9 cellular contexts compared by ENCODE assay signal in the genomic region with DNA sequence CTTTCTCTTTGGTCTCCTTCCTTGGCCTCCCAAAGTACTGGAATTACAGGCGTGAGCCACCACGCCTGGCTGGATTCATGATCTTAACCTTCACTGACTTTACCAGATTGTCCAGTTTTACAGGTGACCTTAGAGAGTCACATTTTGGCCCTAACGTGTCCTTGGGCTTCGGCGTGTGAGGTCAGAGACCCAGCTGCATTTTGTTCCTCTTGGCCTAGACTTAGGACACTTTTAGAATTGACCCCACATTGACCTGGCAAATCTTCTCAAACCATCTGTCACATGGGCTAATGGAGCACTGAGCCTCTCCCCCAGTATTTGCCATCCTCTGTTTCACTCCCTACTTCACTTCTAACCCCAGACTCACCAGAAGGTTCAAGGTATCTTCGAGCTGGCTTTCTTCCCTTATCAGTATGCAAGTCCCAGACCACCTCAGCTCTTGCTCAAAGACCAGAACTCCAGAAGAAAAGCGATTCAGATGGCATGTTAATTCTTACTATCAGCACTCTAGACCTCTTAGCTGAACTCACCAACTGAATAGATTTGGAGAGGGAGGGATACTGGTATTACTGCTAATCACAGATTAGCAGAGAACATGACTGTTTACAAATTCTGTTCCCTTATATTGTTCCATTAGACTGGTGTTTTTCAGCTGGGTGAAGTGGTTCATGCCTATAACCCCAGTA. TPM values are rescaled to one million over a fixed set of nuclear protein-coding genes. Genes with fewer than 3 reads are reported as not detected.
DNase-seq lines count a peak whose midpoint lies in the region; ATAC-seq and TF ChIP-seq lines count a peak whose summit lies in the region.
"Had no signal": no experiment of that assay in that cellular context is flagged by ENCODE, and none has a peak within 500 bp of the region (broad histone marks: within the 10 kb centered on the region; RNA-seq: fewer than 3 reads in every experiment).

No MANE protein-coding gene starts in this region.

- no peaks in the 10 kb centered on the region for H3K27me3 Mint-ChIP-seq in effector memory CD8-positive, alpha-beta T cell

- TF ChIP-seq POLR2A in sigmoid colon (IDR thresholded peaks at IDR 0.05), result no peak

- H3K36me3 ChIP-seq in Panc1 (ENCODE audit: control insufficient read depth, insufficient read depth, low read length) (no peaks in the 10 kb centered on the region; the same call in 1 of the 2 replicates), sigmoid colon (no peaks in the 10 kb centered on the region)

- DNase-seq in ELF-1 (ENCODE audit: low read depth, low spot score) (peak; percentile 23), Panc1 (ENCODE audit: low read depth, low spot score) (no peak), sigmoid colon (peak; percentile 61), anterior cingulate cortex (lab: John Stamatoyannopoulos, UW) (no peak), SHP77 treated with DMSO at 0.1 percent for 48 hours (lab: John Stamatoyannopoulos, UW) (no peak)
- DNase-seq in effector memory CD8-positive, alpha-beta T cell, result no peak
- DNase-seq: activated CD4-positive, alpha-beta T cell treated with anti-CD3 and anti-CD28 coated beads for 1 hour; KBM-7 had no signal

- no peaks in the 10 kb centered on the region for H3K9me3 ChIP-seq in Panc1 (ENCODE audit: control insufficient read depth, insufficient read depth, low read depth, low read length)
- no peaks in the 10 kb centered on the region for H3K9me3 ChIP-seq in sigmoid colon

- no peak for TF ChIP-seq EP300 in sigmoid colon (IDR thresholded peaks at IDR 0.05)

- CTCF ChIA-PET in Panc1 (lab: Charles Lee), result no interaction called here

- H3K27ac ChIP-seq in Panc1 (ENCODE audit: low read length) (peak overlapping the region; percentile 19; the same call in 1 of the 2 replicates), sigmoid colon (peak overlapping the region in 3 of 4 donors; percentile 91 to 94 (median 93))

- intact Hi-C loops in Panc1 (cut with micrococcal nuclease; ENCODE audit: unreplicated experiment), result no loop called here
- intact Hi-C loops in sigmoid colon (cut with DNase I), result loop anchor here (5.0 kb wide), 2 partner anchors 67 to 188 kb away; no protein-coding TSS in a partner anchor

- in situ Hi-C loops in Panc1 (cut with HindIII; ENCODE audit: low pct_unique_long_range_greater_than_20kb, low sequenced_read_pairs), result no loop called here

- H3K36me3 Mint-ChIP-seq in effector memory CD8-positive, alpha-beta T cell (ENCODE audit: insufficient read depth), result peaks cover 82% of the 10 kb centered on the region

- POLR2A ChIA-PET in Panc1 (lab: Charles Lee), result interaction anchor here (0.9 kb wide), 1 partner anchor 156 kb away, joined by 9 read pairs; no protein-coding TSS in a partner anchor

- H3K4me1 ChIP-seq in Panc1 (ENCODE audit: control insufficient read depth, insufficient read depth, low read length) (peaks cover 12% of the 10 kb centered on the region), sigmoid colon (peaks cover 0 to 19% (median 15%) of the 10 kb centered on the region in 4 donors)

- peak overlapping the region; percentile 89 to 91 for H3K27ac Mint-ChIP-seq in effector memory CD8-positive, alpha-beta T cell

- no TSS peak for BruUV-seq in Panc1 (replicated peaks; lab: Mats Ljungman, UMichigan)

- no peak for TF ChIP-seq CTCF in Panc1 (IDR thresholded peaks at IDR 0.05)
- no peak for TF ChIP-seq CTCF in sigmoid colon (IDR thresholded peaks at IDR 0.05)

- peaks cover 46% of the 10 kb centered on the region in 2 donors for H3K4me1 Mint-ChIP-seq in effector memory CD8-positive, alpha-beta T cell (ENCODE audit: low read depth in 2 of 2)

- H3K27me3 ChIP-seq in Panc1 (ENCODE audit: control insufficient read depth, insufficient read depth, low read length) (no peaks in the 10 kb centered on the region), sigmoid colon (no peaks in the 10 kb centered on the region)

- 81 to 87% methylated on average over 7 of the region's 7 CpGs for WGBS in sigmoid colon, 2 donors

- H3K4me3 ChIP-seq in Panc1 (ENCODE audit: low read depth in 2 of 2, low read length in 2 of 2) (no peak overlapping the region), sigmoid colon (no peak overlapping the region)

- ATAC-seq in Panc1 (no peak), GM21723 (IDR thresholded peaks at IDR 0.05; ENCODE audit: unreplicated experiment) (no peak)
- no peak for ATAC-seq in effector memory CD8-positive, alpha-beta T cell (replicated peaks)

- no peaks in the 10 kb centered on the region for H3K9me3 Mint-ChIP-seq in effector memory CD8-positive, alpha-beta T cell

- H3K4me3 Mint-ChIP-seq in effector memory CD8-positive, alpha-beta T cell, result peak overlapping the region; percentile 87 to 93

RNA-seq across cellular contexts. Expression of a gene that starts 1.8 kb away (rescaled TPM):
- 46.7 TPM for total RNA-seq in Panc1 (2021; ENCODE audit: unreplicated experiment)
- polyA plus RNA-seq in Panc1 (2012; ENCODE audit: insufficient read length), result 35.3 TPM
- total RNA-seq in sigmoid colon, result 10 to 100 TPM; 26.7 to 38.5 (median 35.2) TPM
- polyA plus RNA-seq in sigmoid colon, result 10 to 100 TPM; 56.5 to 83.8 (median 64.3) TPM

RNA-seq across cellular contexts. Expression of a gene that starts 56.8 kb away (rescaled TPM):
- 113 TPM for total RNA-seq in Panc1 (2021; ENCODE audit: unreplicated experiment)
- polyA plus RNA-seq in Panc1 (2012; ENCODE audit: insufficient read length), result 60.8 TPM
- 10 to 100 TPM; 18.5 to 49.3 (median 35.9) TPM for total RNA-seq in sigmoid colon
- 10 to 100 TPM in 2 of 3 donors, 1 to 10 TPM in 1; 6.7 to 28.6 (median 13.8) TPM for polyA plus RNA-seq in sigmoid colon

Comparison
In these comparisons a context has a peak if more than half of its experiments do, and no peak if none do; other contexts are left out.
1. DNase-seq: peak in ELF-1 (single experiment) and sigmoid colon (single experiment); none in Panc1 (single experiment), effector memory CD8-positive, alpha-beta T cell (0 of 3), anterior cingulate cortex (0 of 58) and SHP77 treated with DMSO at 0.1 percent for 48 hours (single experiment).